Comparison of ENCODE assay signal across 22 cellular contexts in genomic region chr4:39285111-39285795, GRCh38.
"Had no signal": no experiment of that assay in that cellular context is flagged by ENCODE, and none has a peak within 500 bp of the region (broad histone marks: within the 10 kb centered on the region; RNA-seq: fewer than 3 reads in every experiment).

No MANE protein-coding gene starts in this region.

- H3K4me1 ChIP-seq: foreskin keratinocyte, left ventricle myocardium inferior, pancreas, psoas muscle, suprapubic skin, tibial nerve had no signal

- H3K9me3 Mint-ChIP-seq: activated naive CD4-positive, alpha-beta T cell treated with anti-CD3 and anti-CD28 coated beads for 36 hours; nephron progenitor cell; stimulated activated naive CD8-positive, alpha-beta T cell treated with anti-CD3 and anti-CD28 coated beads, Interleukin-15, Interleukin-2, amounts not matched to agents 100 ng/mL and 50 ng/mL, for 24 hours; WTC11 had no signal

- H3K27ac Mint-ChIP-seq: activated naive CD4-positive, alpha-beta T cell treated with anti-CD3 and anti-CD28 coated beads for 36 hours had no signal

- ATAC-seq: foreskin keratinocyte, psoas muscle, WTC11 had no signal

- H3K4me3 ChIP-seq: left ventricle myocardium inferior, pancreas, psoas muscle, suprapubic skin, tibial nerve had no signal

- H3K4me3 Mint-ChIP-seq: activated naive CD4-positive, alpha-beta T cell treated with anti-CD3 and anti-CD28 coated beads for 36 hours; nephron progenitor cell; stimulated activated naive CD8-positive, alpha-beta T cell treated with anti-CD3 and anti-CD28 coated beads, Interleukin-15, Interleukin-2, amounts not matched to agents 100 ng/mL and 50 ng/mL, for 24 hours; WTC11 had no signal

- H3K27ac ChIP-seq: foreskin keratinocyte, left ventricle myocardium inferior, pancreas, psoas muscle, suprapubic skin, tibial nerve had no signal

- H3K27me3 ChIP-seq: foreskin keratinocyte, pancreas, suprapubic skin, tibial nerve had no signal

- H3K9me3 ChIP-seq: pancreas, suprapubic skin had no signal

- H3K27me3 Mint-ChIP-seq: stimulated activated naive CD8-positive, alpha-beta T cell treated with anti-CD3 and anti-CD28 coated beads, Interleukin-15, Interleukin-2, amounts not matched to agents 100 ng/mL and 50 ng/mL, for 24 hours had no signal

- DNase-seq: activated CD4-positive, alpha-beta T cell treated with anti-CD3 and anti-CD28 coated beads, Interleukin-2, amount 50 U/mL, for 4 hours; activated effector memory CD4-positive, alpha-beta T cell treated with Interleukin-2 at 50 U/mL for 16 hours; activated naive CD4-positive, alpha-beta T cell treated with anti-CD3 and anti-CD28 coated beads for 36 hours; activated T-cell treated with anti-CD3 and anti-CD28 coated beads, Interleukin-2, amount 50 U/mL, for 1 hour; amygdala; cerebellar nuclear complex; cortex of kidney; effector CD4-positive, alpha-beta T cell; erythroblast; foreskin keratinocyte; left ventricle myocardium inferior; mammary epithelial cell; nephron progenitor cell; pancreas; psoas muscle; right cardiac atrium; stimulated activated CD4-positive, alpha-beta T cell treated with anti-CD3 and anti-CD28 coated beads, Interleukin-4, amount 100 ng/mL, for 24 hours; T-helper 9 cell had no signal
